In genomic region chr5:179734536-179735164, GRCh38 we compare ENCODE assay signal across 8 cellular contexts. TPM values are rescaled to one million over a fixed set of nuclear protein-coding genes. Genes with fewer than 3 reads are reported as not detected.
A peak's percentile ranks its signal among the peaks of the same experiment; 100 is the strongest.
DNase-seq lines count a peak whose midpoint lies in the region; TF ChIP-seq lines count a peak whose summit lies in the region.

No MANE protein-coding gene starts in this region.

- TF ChIP-seq CTCF in BJ (IDR thresholded peaks at IDR 0.05; ENCODE audit: insufficient read depth, low read depth, low read length), result no peak
- TF ChIP-seq CTCF in choroid plexus epithelial cell (conservative IDR thresholded peaks at IDR 0.05; ENCODE audit: low read depth, low read length), result no peak
- TF ChIP-seq CTCF in nephron (IDR thresholded peaks at IDR 0.05; ENCODE audit: unreplicated experiment in 3 of 3), result no peak

- no peaks in the 10 kb centered on the region; the same call in 1 of the 2 replicates for H4K20me1 ChIP-seq in Karpas-422 (ENCODE audit: insufficient read depth, low read depth, low read length)

- H3K36me3 ChIP-seq in BJ (ENCODE audit: control insufficient read depth, insufficient read depth, low read length) (no peaks in the 10 kb centered on the region; the same call in 1 of the 2 replicates), Karpas-422 (ENCODE audit: insufficient read depth, low read length) (peaks cover 34% of the 10 kb centered on the region)

- H3K27me3 Mint-ChIP-seq in nephron (ENCODE audit: low read depth), result no peaks in the 10 kb centered on the region

- H3K4me3 ChIP-seq in BJ (ENCODE audit: low read depth, low read length) (peak overlapping the region; percentile 76), Karpas-422 (ENCODE audit: low read length) (peak overlapping the region; percentile 80), choroid plexus epithelial cell (ENCODE audit: low read depth, low read length) (peak overlapping the region; percentile 78)

- H3K9me3 ChIP-seq in Karpas-422 (ENCODE audit: low read length), result no peaks in the 10 kb centered on the region

- H3K27ac ChIP-seq in Karpas-422 (ENCODE audit: low read length), result peak overlapping the region; percentile 7; the same call in 1 of the 2 replicates

- CTCF ChIA-PET in BJ (lab: Yijun Ruan, JAX), result interaction anchor here (1.6 kb wide), 1 partner anchor 30 kb away, joined by 3 read pairs; no protein-coding TSS in a partner anchor

- peaks cover 67% of the 10 kb centered on the region for H3K79me2 ChIP-seq in Karpas-422 (ENCODE audit: low read length)

- DNase-seq in BJ (ENCODE audit: low read depth), result no peak
- DNase-seq in Karpas-422, result no peak
- DNase-seq in choroid plexus epithelial cell (ENCODE audit: low read depth), result no peak
- DNase-seq in dermis blood vessel endothelial cell, result no peak
- no peak for DNase-seq in NOMO-1 treated with dmso at 0.1 percent for 144 hours (lab: John Stamatoyannopoulos, UW; ENCODE audit: unreplicated experiment)
- no peak for DNase-seq in NCI-H524 (lab: John Stamatoyannopoulos, UW)
- no peak for DNase-seq in SW 1271 (lab: John Stamatoyannopoulos, UW)

- peaks cover 42% of the 10 kb centered on the region for H3K36me3 Mint-ChIP-seq in nephron (ENCODE audit: low read depth)

- H3K4me2 ChIP-seq in Karpas-422 (ENCODE audit: low read depth, low read length, poor library complexity, severe bottlenecking), result peak overlapping the region; percentile 95

- peak overlapping the region; percentile 96 to 100 (median 99) for H3K4me3 Mint-ChIP-seq in nephron

- no peaks in the 10 kb centered on the region for H3K27me3 ChIP-seq in BJ (ENCODE audit: control insufficient read depth, insufficient read depth, low read length)
- H3K27me3 ChIP-seq in Karpas-422 (ENCODE audit: low read length), result no peaks in the 10 kb centered on the region

- peak overlapping the region; percentile 96 for H3K9ac ChIP-seq in Karpas-422 (ENCODE audit: low read length)

- peaks cover 26% of the 10 kb centered on the region for H3K4me1 Mint-ChIP-seq in nephron

- no peaks in the 10 kb centered on the region for H3K9me3 Mint-ChIP-seq in nephron

- POLR2A ChIA-PET in BJ (lab: Charles Lee), result no interaction called here

- no peaks in the 10 kb centered on the region for H3K9me2 ChIP-seq in Karpas-422 (replicated peaks; ENCODE audit: insufficient read depth, low read length)

- peak overlapping the region; percentile 98 to 100 (median 99) for H3K27ac Mint-ChIP-seq in nephron

- no peak overlapping the region for H2AFZ ChIP-seq in Karpas-422 (ENCODE audit: low read length)

- H3K4me1 ChIP-seq in Karpas-422 (ENCODE audit: low read length), result peaks cover 27% of the 10 kb centered on the region

RNA-seq across cellular contexts. Expression of gene MAML1, which starts 2.0 kb away (rescaled TPM):
- 4.4 and 5.3 TPM in 2 replicates for polyA plus RNA-seq in BJ (2011; rRNA removed)
- polyA minus RNA-seq in BJ (2011; rRNA and poly(A)+ RNA removed), result 6.9 and 11.1 TPM in 2 replicates
- total RNA-seq in Karpas-422 (2014; rRNA removed; shearing (Covaris generic); ENCODE audit: low replicate concordance), result 11.5 and 14.2 TPM in 2 replicates
- 9.2 and 15.6 TPM in 2 replicates for total RNA-seq in dermis blood vessel endothelial cell

RNA-seq across cellular contexts. Expression of gene CANX, which starts 35.9 kb away (rescaled TPM):
- 502 and 974 TPM in 2 replicates for polyA plus RNA-seq in BJ (2011; rRNA removed)
- polyA minus RNA-seq in BJ (2011; rRNA and poly(A)+ RNA removed), result 951 and 994 TPM in 2 replicates
- total RNA-seq in Karpas-422 (2014; rRNA removed; shearing (Covaris generic); ENCODE audit: low replicate concordance), result 191 and 224 TPM in 2 replicates
- 796 and 1,147 TPM in 2 replicates for total RNA-seq in dermis blood vessel endothelial cell

RNA-seq across cellular contexts. Expression of gene CBY3, which starts 53.8 kb away (rescaled TPM):
- polyA plus RNA-seq in BJ (2011; rRNA removed), result not detected in 2 replicates
- not detected in 2 replicates for polyA minus RNA-seq in BJ (2011; rRNA and poly(A)+ RNA removed)
- not detected in 2 replicates for total RNA-seq in Karpas-422 (2014; rRNA removed; shearing (Covaris generic); ENCODE audit: low replicate concordance)
- total RNA-seq in dermis blood vessel endothelial cell, result not detected in 2 replicates

RNA-seq across cellular contexts. Expression of gene LTC4S, which starts 59.1 kb away (rescaled TPM):
- 0.49 and 0.88 TPM in 2 replicates for polyA plus RNA-seq in BJ (2011; rRNA removed)
- polyA minus RNA-seq in BJ (2011; rRNA and poly(A)+ RNA removed), result 0.33 TPM in 1 of 2 replicates, not detected in the other
- total RNA-seq in Karpas-422 (2014; rRNA removed; shearing (Covaris generic); ENCODE audit: low replicate concordance), result 2.3 TPM in 1 of 2 replicates, not detected in the other
- 0.79 and 0.85 TPM in 2 replicates for total RNA-seq in dermis blood vessel endothelial cell
